In the genomic region with DNA sequence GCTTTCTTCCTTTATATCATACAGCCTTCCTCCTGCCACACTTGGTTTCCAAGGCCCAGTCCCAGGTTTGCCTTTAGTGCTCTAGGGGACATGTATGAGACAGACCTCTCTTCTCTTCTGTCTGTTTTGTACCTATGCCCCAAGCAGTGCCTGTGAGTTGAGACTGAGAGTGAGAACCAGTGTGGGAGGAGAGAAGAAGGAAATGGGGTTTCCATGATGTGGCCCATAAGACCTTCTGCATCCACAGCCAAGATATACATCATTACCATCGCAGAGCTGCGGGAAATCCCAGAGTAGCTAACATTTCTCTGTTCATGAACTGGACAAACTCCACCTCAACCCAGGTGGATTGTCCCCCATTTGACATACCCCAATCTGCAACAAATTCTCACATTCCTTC, we compare ENCODE assay signal across 11 cellular contexts. TPM values are rescaled to one million over a fixed set of nuclear protein-coding genes. Genes with fewer than 3 reads are reported as not detected.
A peak's percentile ranks its signal among the peaks of the same experiment; 100 is the strongest.
DNase-seq lines count a peak whose midpoint lies in the region; ATAC-seq and TF ChIP-seq lines count a peak whose summit lies in the region.
"Had no signal": no experiment of that assay in that cellular context is flagged by ENCODE, and none has a peak within 500 bp of the region (broad histone marks: within the 10 kb centered on the region; RNA-seq: fewer than 3 reads in every experiment).

No MANE protein-coding gene starts in this region.

- H3K27me3 Mint-ChIP-seq in T-helper 1 cell treated with Interleukin-12 subunit alpha and Interleukin-12 subunit beta and Interleukin-4 antibody, amounts not matched to agents 30 μg/mL and 1 μg/mL, for 36 hours (ENCODE audit: low read depth) = no peaks in the 10 kb centered on the region
- H3K27me3 Mint-ChIP-seq in activated naive CD4-positive, alpha-beta T cell treated with anti-CD3 and anti-CD28 coated beads, Interleukin-2, amount 50 U/mL, for 24 hours = no peaks in the 10 kb centered on the region
- peaks cover 0 to 1% (median 0%) of the 10 kb centered on the region in 3 donors for H3K27me3 Mint-ChIP-seq in CD14-positive monocyte (ENCODE audit: low read depth in 3 of 3)

- peak overlapping the region; percentile 92 for H3K4me3 Mint-ChIP-seq in T-helper 1 cell treated with Interleukin-12 subunit alpha and Interleukin-12 subunit beta and Interleukin-4 antibody, amounts not matched to agents 30 μg/mL and 1 μg/mL, for 36 hours
- H3K4me3 Mint-ChIP-seq in activated naive CD4-positive, alpha-beta T cell treated with anti-CD3 and anti-CD28 coated beads, Interleukin-2, amount 50 U/mL, for 24 hours = peak overlapping the region; percentile 95
- H3K4me3 Mint-ChIP-seq in CD14-positive monocyte = no peak overlapping the region

- peak; percentile 37 for ATAC-seq in GM19328 (IDR thresholded peaks at IDR 0.05; ENCODE audit: unreplicated experiment)
- no peak for ATAC-seq in GM21381 (IDR thresholded peaks at IDR 0.05; ENCODE audit: unreplicated experiment)

- peaks cover 72% of the 10 kb centered on the region for H3K4me1 Mint-ChIP-seq in T-helper 1 cell treated with Interleukin-12 subunit alpha and Interleukin-12 subunit beta and Interleukin-4 antibody, amounts not matched to agents 30 μg/mL and 1 μg/mL, for 36 hours (ENCODE audit: low read depth)
- peaks cover 83% of the 10 kb centered on the region for H3K4me1 Mint-ChIP-seq in activated naive CD4-positive, alpha-beta T cell treated with anti-CD3 and anti-CD28 coated beads, Interleukin-2, amount 50 U/mL, for 24 hours
- H3K4me1 Mint-ChIP-seq in CD14-positive monocyte = peaks cover 43% of the 10 kb centered on the region

- H3K9me3 Mint-ChIP-seq in T-helper 1 cell treated with Interleukin-12 subunit alpha and Interleukin-12 subunit beta and Interleukin-4 antibody, amounts not matched to agents 30 μg/mL and 1 μg/mL, for 36 hours = no peaks in the 10 kb centered on the region
- no peaks in the 10 kb centered on the region for H3K9me3 Mint-ChIP-seq in activated naive CD4-positive, alpha-beta T cell treated with anti-CD3 and anti-CD28 coated beads, Interleukin-2, amount 50 U/mL, for 24 hours
- H3K9me3 Mint-ChIP-seq in CD14-positive monocyte = no peaks in the 10 kb centered on the region

- TF ChIP-seq CTCF in foreskin fibroblast (IDR thresholded peaks at IDR 0.05; ENCODE audit: low read depth, low read length) (no peak), CD14-positive monocyte (IDR thresholded peaks at IDR 0.05) (no peak)

- H3K36me3 Mint-ChIP-seq in T-helper 1 cell treated with Interleukin-12 subunit alpha and Interleukin-12 subunit beta and Interleukin-4 antibody, amounts not matched to agents 30 μg/mL and 1 μg/mL, for 36 hours (ENCODE audit: low read depth) = peaks cover 63% of the 10 kb centered on the region
- peaks cover 50% of the 10 kb centered on the region for H3K36me3 Mint-ChIP-seq in activated naive CD4-positive, alpha-beta T cell treated with anti-CD3 and anti-CD28 coated beads, Interleukin-2, amount 50 U/mL, for 24 hours
- peaks cover 0 to 2% of the 10 kb centered on the region in 2 donors for H3K36me3 Mint-ChIP-seq in CD14-positive monocyte

- intact Hi-C loops in CD14-positive monocyte (cut with micrococcal nuclease) = no loop called here

- H3K27ac Mint-ChIP-seq in T-helper 1 cell treated with Interleukin-12 subunit alpha and Interleukin-12 subunit beta and Interleukin-4 antibody, amounts not matched to agents 30 μg/mL and 1 μg/mL, for 36 hours = peak overlapping the region; percentile 90
- H3K27ac Mint-ChIP-seq in activated naive CD4-positive, alpha-beta T cell treated with anti-CD3 and anti-CD28 coated beads, Interleukin-2, amount 50 U/mL, for 24 hours = peak overlapping the region; percentile 97
- H3K27ac Mint-ChIP-seq in CD14-positive monocyte = no peak overlapping the region

- DNase-seq in stimulated activated CD8-positive, alpha-beta memory T cell treated with anti-CD3 and anti-CD28 coated beads, Interleukin-7, amount 100 ng/mL, for 4 hours (ENCODE audit: low read depth in 2 of 2) = peak; percentile 12 to 31
- DNase-seq in foreskin fibroblast (no peak), CD14-positive monocyte (ENCODE audit: low spot score) (no peak)
- DNase-seq: NCI-H526 had no signal

- no peak overlapping the region for H3K4me3 ChIP-seq in foreskin fibroblast (ENCODE audit: low read depth in 1 of 2, low read length in 2 of 2)
- H3K4me3 ChIP-seq: SJSA1, skin epidermis had no signal

RNA-seq across cellular contexts. Expression of a gene that starts 2.8 kb away (rescaled TPM):
- polyA plus RNA-seq in CD14-positive monocyte = under 1 TPM; 0.37 to 0.61 TPM
- polyA plus RNA-seq: keratinocyte had no signal

RNA-seq across cellular contexts. Expression of a gene that starts 38.0 kb away (rescaled TPM):
- not detected for polyA plus RNA-seq in CD14-positive monocyte
- polyA plus RNA-seq: keratinocyte had no signal

Comparison
In these comparisons a context has a peak if more than half of its experiments do, and no peak if none do; other contexts are left out.
1. H3K27ac Mint-ChIP-seq: peak in T-helper 1 cell treated with Interleukin-12 subunit alpha and Interleukin-12 subunit beta and Interleukin-4 antibody, amounts not matched to agents 30 μg/mL and 1 μg/mL, for 36 hours (single experiment) and activated naive CD4-positive, alpha-beta T cell treated with anti-CD3 and anti-CD28 coated beads, Interleukin-2, amount 50 U/mL, for 24 hours (single experiment); none in CD14-positive monocyte (0 of 7).
2. H3K4me3 Mint-ChIP-seq: peak in T-helper 1 cell treated with Interleukin-12 subunit alpha and Interleukin-12 subunit beta and Interleukin-4 antibody, amounts not matched to agents 30 μg/mL and 1 μg/mL, for 36 hours (single experiment) and activated naive CD4-positive, alpha-beta T cell treated with anti-CD3 and anti-CD28 coated beads, Interleukin-2, amount 50 U/mL, for 24 hours (single experiment); none in CD14-positive monocyte (0 of 2).
3. DNase-seq: peak in stimulated activated CD8-positive, alpha-beta memory T cell treated with anti-CD3 and anti-CD28 coated beads, Interleukin-7, amount 100 ng/mL, for 4 hours (2 of 2); none in foreskin fibroblast (0 of 2) and CD14-positive monocyte (single experiment).